In the genomic region with DNA sequence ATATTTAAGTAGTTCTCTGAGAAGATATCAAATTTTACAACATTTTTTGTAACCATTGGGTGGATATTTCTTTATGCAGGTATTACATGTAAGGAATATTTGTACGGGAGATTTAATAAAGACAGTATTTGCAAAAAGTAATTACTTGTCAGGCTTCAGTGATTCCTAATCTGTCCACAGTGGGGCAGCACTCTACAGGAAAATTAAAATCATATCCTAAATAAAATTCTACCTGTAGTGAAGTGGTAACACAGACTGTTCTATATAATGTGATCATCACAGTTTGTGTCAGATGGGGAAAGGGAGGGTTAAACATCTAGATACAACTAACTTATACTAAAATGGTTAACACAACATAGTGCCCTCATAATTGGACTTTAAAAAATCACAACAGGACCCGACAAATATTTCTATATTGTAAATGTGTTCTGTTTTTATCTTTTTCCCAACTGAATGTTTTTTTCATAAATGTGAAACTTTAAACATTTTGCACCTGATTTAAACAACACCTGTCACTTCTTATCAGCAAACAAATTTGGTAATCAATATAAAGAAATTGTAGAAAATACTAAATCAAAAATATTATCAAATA, we compare ENCODE assay signal across 8 cellular contexts.
DNase-seq lines count a peak whose midpoint lies in the region; ATAC-seq, FAIRE-seq and TF ChIP-seq lines count a peak whose summit lies in the region.

No MANE protein-coding gene starts in this region.

- in situ Hi-C loops in G401 (cut with HindIII; ENCODE audit: low sequenced_read_pairs), result no loop called here

- H3K79me2 ChIP-seq in OCI-LY7 (ENCODE audit: insufficient read depth, low read depth, low read length), result no peaks in the 10 kb centered on the region

- FAIRE-seq in A549 (lab: Jason Lieb, UNC), result no peak

- no peaks in the 10 kb centered on the region for H3K27me3 ChIP-seq in body of pancreas

- intact Hi-C loops in OCI-LY7 (cut with micrococcal nuclease; ENCODE audit: unreplicated experiment) (loop anchor here (2.0 to 5.0 kb wide), 3 partner anchors 391 to 491 kb away; no protein-coding TSS in a partner anchor), body of pancreas (cut with DNase I) (no loop called here)

- CTCF ChIA-PET in A549 (lab: Yijun Ruan, JAX) (no interaction called here), OCI-LY7 (lab: Charles Lee; ENCODE audit: unreplicated experiment) (no interaction called here)

- H4K20me1 ChIP-seq in OCI-LY7 (ENCODE audit: insufficient read depth, low read length), result no peaks in the 10 kb centered on the region

- TF ChIP-seq RAD21 in A549 (conservative IDR thresholded peaks at IDR 0.05 in 1 of 2, IDR thresholded peaks at IDR 0.05 in 1 of 2), result peak; percentile 62 to 66

- TF ChIP-seq CTCF in A549 (IDR thresholded peaks at IDR 0.05) (peak; percentile 62), OCI-LY7 (conservative IDR thresholded peaks at IDR 0.05; ENCODE audit: low read length) (peak; percentile 90), body of pancreas (IDR thresholded peaks at IDR 0.05) (peak; percentile 41 to 82 (median 71))

- H3K36me3 ChIP-seq in OCI-LY7 (ENCODE audit: insufficient read depth, low read length), result no peaks in the 10 kb centered on the region
- no peaks in the 10 kb centered on the region for H3K36me3 ChIP-seq in body of pancreas (replicated peaks in 1 of 2; ENCODE audit: insufficient read depth in 1 of 2, low read depth in 2 of 2)

- no TSS peak for BruUV-seq in OCI-LY7 (replicated peaks; lab: Mats Ljungman, UMichigan)

- WGBS in A549 (ENCODE audit: missing lambda C conversion rate), result 24% methylated on average over 2 of the region's 2 CpGs
- 18 to 19% methylated on average over 2 of the region's 2 CpGs for WGBS in body of pancreas, 2 donors

- H3K4me2 ChIP-seq in A549, result no peak overlapping the region
- H3K4me2 ChIP-seq in OCI-LY7 (ENCODE audit: low read length), result no peak overlapping the region

- H3K4me1 ChIP-seq in A549, result no peaks in the 10 kb centered on the region
- H3K4me1 ChIP-seq in OCI-LY7 (ENCODE audit: insufficient read depth, low read length, poor library complexity, severe bottlenecking), result no peaks in the 10 kb centered on the region
- no peaks in the 10 kb centered on the region for H3K4me1 ChIP-seq in body of pancreas

- TF ChIP-seq POLR2A in A549 (IDR thresholded peaks at IDR 0.05; ENCODE audit: low read length), result no peak
- TF ChIP-seq POLR2A in body of pancreas (IDR thresholded peaks at IDR 0.05), result no peak

- POLR2A ChIA-PET in A549 (lab: Yijun Ruan, JAX) (no interaction called here), OCI-LY7 (lab: Charles Lee) (no interaction called here)

- H3K9me2 ChIP-seq in OCI-LY7 (ENCODE audit: insufficient read depth, low read length), result no peaks in the 10 kb centered on the region

- no peak for TF ChIP-seq EP300 in A549 (IDR thresholded peaks at IDR 0.05)

- DNase-seq in A549 (ENCODE audit: low read depth in 1 of 2, low spot score in 1 of 2), result peak; percentile 5 to 38
- DNase-seq in G401 (ENCODE audit: low spot score), result peak; percentile 60
- peak; percentile 42 for DNase-seq in OCI-LY7 (ENCODE audit: low spot score)
- DNase-seq in body of pancreas, result peak; percentile 38 to 71 (median 63)
- peak; percentile 55 for DNase-seq in left kidney (ENCODE audit: low read depth, low spot score)
- peak; percentile 78 for DNase-seq in superior temporal gyrus (ENCODE audit: extremely low spot score)

- ATAC-seq in A549 (no peak), HG03520 (IDR thresholded peaks at IDR 0.05; ENCODE audit: unreplicated experiment) (peak; percentile 66), body of pancreas (peak; percentile 67), HG02623 (IDR thresholded peaks at IDR 0.05; ENCODE audit: unreplicated experiment) (no peak)

- H3K27ac ChIP-seq in A549 (no peak overlapping the region), OCI-LY7 (ENCODE audit: low read depth, low read length, poor library complexity, severe bottlenecking) (no peak overlapping the region), body of pancreas (no peak overlapping the region)

- H3K9me3 ChIP-seq in A549 (no peaks in the 10 kb centered on the region), OCI-LY7 (ENCODE audit: low read length) (no peaks in the 10 kb centered on the region), body of pancreas (no peaks in the 10 kb centered on the region)

- no peak overlapping the region for H2AFZ ChIP-seq in OCI-LY7 (ENCODE audit: low read length)

- no peak overlapping the region for H3K4me3 ChIP-seq in A549
- H3K4me3 ChIP-seq in OCI-LY7 (ENCODE audit: low read depth, low read length, poor library complexity, severe bottlenecking), result no peak overlapping the region
- no peak overlapping the region for H3K4me3 ChIP-seq in body of pancreas

TF ChIP-seq in A549, 52 proteins besides CTCF, POLR2A, EP300 and RAD21:
- TF ChIP-seq RARB (CRISPR knock-in tag; IDR thresholded peaks at IDR 0.05), result no peak
- peak; percentile 57 for TF ChIP-seq SMC3 (IDR thresholded peaks at IDR 0.05)

Comparison
In these comparisons a context has a peak if more than half of its experiments do, and no peak if none do; other contexts are left out.
1. ATAC-seq: peak in HG03520 (single experiment) and body of pancreas (single experiment); none in A549 (0 of 2) and HG02623 (single experiment).
2. DNase-seq: peak in every context shown above with its lines; median percentile 78 in superior temporal gyrus; 63 in body of pancreas; 60 in G401; 55 in left kidney; 42 in OCI-LY7; 22 in A549.
3. Peak in every context shown above with its lines, with median percentiles within 50 percentile points of each other: CTCF ChIP-seq.